1 cellular context compared by ENCODE assay signal in the genomic region with DNA sequence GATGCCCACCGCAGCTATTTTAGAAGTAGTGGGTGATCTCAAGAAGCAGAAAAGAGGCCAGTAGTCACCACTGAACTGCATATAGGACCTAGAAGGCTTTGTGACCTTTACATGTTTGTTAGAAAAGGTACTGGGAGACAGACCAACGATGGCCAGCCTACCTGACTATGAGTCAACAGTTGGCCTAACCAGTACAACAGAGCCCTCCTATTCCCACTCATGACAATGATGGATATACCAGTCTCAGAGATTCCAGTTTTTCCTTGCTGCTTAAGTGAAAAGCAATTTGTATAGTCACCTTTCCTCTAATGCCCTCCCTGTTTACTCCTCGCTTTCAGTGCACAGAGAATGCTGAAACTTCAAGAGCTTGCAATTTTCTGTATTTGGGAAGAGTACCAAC.
TF ChIP-seq lines count a peak whose summit lies in the region.

No MANE protein-coding gene starts in this region.

TF ChIP-seq in IMR-90, 13 proteins besides CTCF, POLR2A, EP300 and RAD21 (continued from another document):
- TF ChIP-seq USF2 (IDR thresholded peaks at IDR 0.05; ENCODE audit: low read depth, low read length) (no peak), MXI1 (IDR thresholded peaks at IDR 0.05; ENCODE audit: borderline replicate concordance, low read depth, low read length) (no peak), CEBPB (IDR thresholded peaks at IDR 0.05; ENCODE audit: low read depth, low read length) (no peak), CHD1 (IDR thresholded peaks at IDR 0.05; ENCODE audit: low read depth, low read length) (no peak), MAZ (IDR thresholded peaks at IDR 0.05; ENCODE audit: borderline replicate concordance, low read depth, low read length) (no peak), RCOR1 (IDR thresholded peaks at IDR 0.05; ENCODE audit: insufficient replicate concordance, low read length) (no peak), BHLHE40 (IDR thresholded peaks at IDR 0.05; ENCODE audit: low read depth, low read length) (no peak)
